In the genomic region with DNA sequence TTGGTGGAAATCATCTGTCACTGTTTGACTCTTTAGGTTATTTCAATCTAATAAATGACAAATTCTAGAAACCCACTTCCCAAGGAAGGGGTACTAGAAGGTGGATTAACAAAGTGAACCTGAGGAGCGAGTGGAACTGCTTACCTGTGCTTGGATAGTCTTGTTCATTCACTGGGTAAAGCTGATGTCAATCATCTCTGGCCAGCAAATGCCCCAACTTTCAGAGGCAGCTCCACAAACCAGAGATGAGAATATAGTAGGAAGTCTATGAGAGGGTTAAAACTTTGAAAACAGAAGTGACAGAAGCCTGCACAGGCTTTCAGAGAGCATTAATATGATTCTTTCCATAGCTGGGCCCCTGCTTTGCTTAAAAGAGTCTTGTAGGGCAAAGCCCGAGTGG, we compare ENCODE assay signal across 25 cellular contexts. TPM values are rescaled to one million over a fixed set of nuclear protein-coding genes. Genes with fewer than 3 reads are reported as not detected.
"Had no signal": no experiment of that assay in that cellular context is flagged by ENCODE, and none has a peak within 500 bp of the region (broad histone marks: within the 10 kb centered on the region; RNA-seq: fewer than 3 reads in every experiment).

No MANE protein-coding gene starts in this region.

- ATAC-seq: HepG2, Panc1, PC-3, T-cell had no signal

- H3K9me3 Mint-ChIP-seq: T-cell had no signal

- H3K9me3 ChIP-seq: SK-N-SH had no signal

- FAIRE-seq: HepG2 had no signal

- H3K4me3 Mint-ChIP-seq: T-cell had no signal

- H3K4me2 ChIP-seq: KMS-11, SK-N-SH had no signal

- H3K27ac ChIP-seq: KMS-11, RWPE1 had no signal

- DNase-seq: Kasumi-1, MV-4-11, NCI-H1048, NCI-H1105, NCI-H1417 treated with DMSO at 0.1 percent for 48 hours, NCI-H146, NCI-H1694 treated with DMSO at 0.1 percent for 48 hours, NCI-H1930, NCI-H2081, NCI-H2171, NCI-H446, NCI-H510A, NCI-H524 treated with DMSO at 0.1 percent for 48 hours, NCI-H774, PC-3, SHP77, SK-N-SH, SW 1271, T-cell had no signal

- H3K9ac ChIP-seq: KMS-11, SK-N-SH had no signal

- H3K27ac Mint-ChIP-seq: T-cell had no signal

- H3K36me3 Mint-ChIP-seq: T-cell had no signal

RNA-seq across cellular contexts. Expression of gene FOXE1, which starts 7.3 kb away (rescaled TPM):
- total RNA-seq: HepG2, HT1080, M059J, PC-3 had no signal
- polyA plus RNA-seq: HepG2 had no signal
